ENCODE assay signal across 8 cellular contexts in the genomic region with DNA sequence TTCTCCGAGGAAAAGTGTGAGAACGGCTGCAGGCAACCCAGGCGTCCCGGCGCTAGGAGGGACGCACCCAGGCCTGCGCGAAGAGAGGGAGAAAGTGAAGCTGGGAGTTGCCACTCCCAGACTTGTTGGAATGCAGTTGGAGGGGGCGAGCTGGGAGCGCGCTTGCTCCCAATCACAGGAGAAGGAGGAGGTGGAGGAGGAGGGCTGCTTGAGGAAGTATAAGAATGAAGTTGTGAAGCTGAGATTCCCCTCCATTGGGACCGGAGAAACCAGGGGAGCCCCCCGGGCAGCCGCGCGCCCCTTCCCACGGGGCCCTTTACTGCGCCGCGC. TPM values are rescaled to one million over a fixed set of nuclear protein-coding genes. Genes with fewer than 3 reads are reported as not detected.
A peak's percentile ranks its signal among the peaks of the same experiment; 100 is the strongest.
DNase-seq lines count a peak whose midpoint lies in the region; ATAC-seq and TF ChIP-seq lines count a peak whose summit lies in the region.

ERBB2 (plus strand) TSS at position 247 of the 330 bp plus-strand sequence. CDS start 175 bp downstream, outside the sequence.

- no peaks in the 10 kb centered on the region for H3K27me3 Mint-ChIP-seq in MCF 10A (ENCODE audit: insufficient read depth, unreplicated experiment)

- H3K4me3 Mint-ChIP-seq in MCF 10A (ENCODE audit: unreplicated experiment) = peak within 1 kb of the TSS; percentile 81

- H3K9me3 Mint-ChIP-seq in MCF 10A (ENCODE audit: unreplicated experiment) = no peaks in the 10 kb centered on the region

- H3K4me1 Mint-ChIP-seq in MCF 10A (ENCODE audit: insufficient read depth, unreplicated experiment) = peaks cover 20% of the 10 kb centered on the region

- CTCF ChIA-PET in MCF 10A (lab: Yijun Ruan, JAX) (interaction anchor here (0.6 to 2.5 kb wide), 8 partner anchors 8 to 81 kb away, joined by 3 to 13 read pairs (median 6); partner anchors contain the start of genes MIEN1 and PGAP3), SK-N-SH (lab: Yijun Ruan, JAX) (interaction anchor here (1.0 to 1.7 kb wide), 3 partner anchors 31 to 66 kb away, joined by 3 to 5 read pairs (median 4); partner anchors contain the start of gene MIEN1)

- H4K20me1 ChIP-seq in Karpas-422 (ENCODE audit: insufficient read depth, low read depth, low read length) (no peaks in the 10 kb centered on the region), SK-N-SH (ENCODE audit: insufficient read depth) (no peaks in the 10 kb centered on the region)

- DNase-seq in HK-2 (ENCODE audit: unreplicated experiment) (peak; percentile 72), MCF 10A (ENCODE audit: unreplicated experiment) (peak; percentile 83), sciatic nerve (ENCODE audit: low spot score) (peak; percentile 83), Karpas-422 (no peak), NCI-H1092 (lab: John Stamatoyannopoulos, UW) (no peak), NCI-H1048 (lab: John Stamatoyannopoulos, UW) (no peak), SK-N-SH (no peak)

- ATAC-seq in sciatic nerve = peak; percentile 87

- no peaks in the 10 kb centered on the region for H3K79me2 ChIP-seq in Karpas-422 (ENCODE audit: low read length)
- no peaks in the 10 kb centered on the region for H3K79me2 ChIP-seq in SK-N-SH (ENCODE audit: insufficient read depth)

- H3K36me3 Mint-ChIP-seq in MCF 10A (ENCODE audit: insufficient read depth, unreplicated experiment) = no peaks in the 10 kb centered on the region

- no peak within 1 kb of the TSS for H3K4me2 ChIP-seq in Karpas-422 (ENCODE audit: low read depth, low read length, poor library complexity, severe bottlenecking)
- H3K4me2 ChIP-seq in SK-N-SH = no peak within 1 kb of the TSS

- TF ChIP-seq RAD21 in SK-N-SH (IDR thresholded peaks at IDR 0.05; ENCODE audit: low read length) = no peak

- H3F3A ChIP-seq in SK-N-SH (replicated peaks; ENCODE audit: insufficient read depth) = no peaks in the 10 kb centered on the region

- H3K27ac ChIP-seq in iPS-20b (ENCODE audit: low read length) (peak within 1 kb of the TSS; percentile 88), Karpas-422 (ENCODE audit: low read length) (no peak within 1 kb of the TSS), SK-N-SH (ENCODE audit: low read depth in 2 of 2, low read length in 1 of 2) (no peak within 1 kb of the TSS)

- H3K4me3 ChIP-seq in iPS-20b (ENCODE audit: low read length) (peak within 1 kb of the TSS; percentile 97), Karpas-422 (ENCODE audit: low read length) (no peak within 1 kb of the TSS), SK-N-SH (ENCODE audit: low read depth in 2 of 2, low read length in 1 of 2) (no peak within 1 kb of the TSS)

- TF ChIP-seq CTCF in MCF 10A (IDR thresholded peaks at IDR 0.05; ENCODE audit: unreplicated experiment) = no peak
- TF ChIP-seq CTCF in SK-N-SH (IDR thresholded peaks at IDR 0.05) = no peak

- no TSS peak for BruUV-seq in MCF 10A (replicated peaks; lab: Mats Ljungman, UMichigan)

- peaks cover 45% of the 10 kb centered on the region for H3K4me1 ChIP-seq in iPS-20b (ENCODE audit: insufficient read depth, low read length)
- H3K4me1 ChIP-seq in Karpas-422 (ENCODE audit: low read length) = no peaks in the 10 kb centered on the region
- no peaks in the 10 kb centered on the region for H3K4me1 ChIP-seq in SK-N-SH (ENCODE audit: control insufficient read depth in 1 of 2, insufficient read depth in 2 of 2, low read depth in 1 of 2, low read length in 1 of 2)

- H3K27ac Mint-ChIP-seq in MCF 10A (ENCODE audit: low read depth, unreplicated experiment) = peak within 1 kb of the TSS; percentile 56

- H3K36me3 ChIP-seq in iPS-20b (ENCODE audit: insufficient read depth, low read depth, low read length) = peaks cover 31% of the 10 kb centered on the region; the same call in 1 of the 2 replicates
- H3K36me3 ChIP-seq in Karpas-422 (ENCODE audit: insufficient read depth, low read length) = no peaks in the 10 kb centered on the region
- H3K36me3 ChIP-seq in SK-N-SH (replicated peaks in 1 of 2; ENCODE audit: control insufficient read depth in 1 of 2, insufficient read depth in 2 of 2, low read length in 1 of 2) = no peaks in the 10 kb centered on the region

- no peak for TF ChIP-seq EP300 in SK-N-SH (IDR thresholded peaks at IDR 0.05; ENCODE audit: borderline replicate concordance in 1 of 2, low read depth in 1 of 2, low read length in 1 of 2)

- no peaks in the 10 kb centered on the region for H3K27me3 ChIP-seq in iPS-20b (ENCODE audit: insufficient read depth, low read length)
- H3K27me3 ChIP-seq in Karpas-422 (ENCODE audit: low read length) = no peaks in the 10 kb centered on the region
- no peaks in the 10 kb centered on the region for H3K27me3 ChIP-seq in SK-N-SH (ENCODE audit: insufficient read depth)

- WGBS in SK-N-SH (ENCODE audit: low lambda C conversion rate) = 73% methylated on average over 11 of the region's 20 CpGs

- H3K9me3 ChIP-seq in iPS-20b (ENCODE audit: insufficient read depth, low read depth, low read length) (no peaks in the 10 kb centered on the region), Karpas-422 (ENCODE audit: low read length) (no peaks in the 10 kb centered on the region), SK-N-SH (no peaks in the 10 kb centered on the region)

- intact Hi-C loops in MCF 10A (cut with micrococcal nuclease) (no loop called here), sciatic nerve (cut with DNase I) (no loop called here)

- no peaks in the 10 kb centered on the region for H3K9me2 ChIP-seq in Karpas-422 (replicated peaks; ENCODE audit: insufficient read depth, low read length)
- H3K9me2 ChIP-seq in SK-N-SH = no peaks in the 10 kb centered on the region

- H2AFZ ChIP-seq in Karpas-422 (ENCODE audit: low read length) (no peak within 1 kb of the TSS), SK-N-SH (ENCODE audit: low read depth) (no peak within 1 kb of the TSS)

- H3K9ac ChIP-seq in iPS-20b (ENCODE audit: low read depth, low read length) = peak within 1 kb of the TSS; percentile 91; the same call in 1 of the 2 replicates
- no peak within 1 kb of the TSS for H3K9ac ChIP-seq in Karpas-422 (ENCODE audit: low read length)
- no peak within 1 kb of the TSS for H3K9ac ChIP-seq in SK-N-SH

- POLR2A ChIA-PET in MCF 10A (lab: Yijun Ruan, JAX) (interaction anchor here (0.6 to 3.1 kb wide), 23 partner anchors 8 to 281 kb away, joined by 3 to 68 read pairs (median 6); partner anchors contain the start of genes CDK12, MIEN1, PGAP3 and PSMD3), SK-N-SH (lab: Yijun Ruan, JAX) (interaction anchor here (0.6 kb wide), 1 partner anchor 12 kb away, joined by 3 read pairs; the partner anchor contains the start of gene PGAP3)

TF ChIP-seq in SK-N-SH, 30 proteins besides CTCF, POLR2A, EP300 and RAD21:
- TF ChIP-seq MXI1 (IDR thresholded peaks at IDR 0.05; ENCODE audit: low read depth, low read length) (no peak), IRF3 (IDR thresholded peaks at IDR 0.05; ENCODE audit: low read depth, low read length) (no peak), TEAD4 (IDR thresholded peaks at IDR 0.05; ENCODE audit: borderline replicate concordance, insufficient read depth) (no peak), EZH2phosphoT487 (IDR thresholded peaks at IDR 0.05; ENCODE audit: borderline replicate concordance, low read depth) (no peak), RFX5 (IDR thresholded peaks at IDR 0.05; ENCODE audit: low read length) (no peak)
- TF ChIP-seq, protein P1, sequence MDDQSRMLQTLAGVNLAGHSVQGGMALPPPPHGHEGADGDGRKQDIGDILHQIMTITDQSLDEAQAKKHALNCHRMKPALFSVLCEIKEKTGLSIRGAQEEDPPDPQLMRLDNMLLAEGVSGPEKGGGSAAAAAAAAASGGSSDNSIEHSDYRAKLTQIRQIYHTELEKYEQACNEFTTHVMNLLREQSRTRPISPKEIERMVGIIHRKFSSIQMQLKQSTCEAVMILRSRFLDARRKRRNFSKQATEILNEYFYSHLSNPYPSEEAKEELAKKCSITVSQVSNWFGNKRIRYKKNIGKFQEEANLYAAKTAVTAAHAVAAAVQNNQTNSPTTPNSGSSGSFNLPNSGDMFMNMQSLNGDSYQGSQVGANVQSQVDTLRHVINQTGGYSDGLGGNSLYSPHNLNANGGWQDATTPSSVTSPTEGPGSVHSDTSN (IDR thresholded peaks at IDR 0.05) = no peak
TF ChIP-seq in SK-N-SH: peak in this region for 0.

RNA-seq across cellular contexts. Expression of gene ERBB2, which starts in this region (rescaled TPM):
- total RNA-seq in MCF 10A (2022) (33.3 and 33.7 TPM in 2 replicates), sciatic nerve (131 TPM)
- total RNA-seq in Karpas-422 (2014; rRNA removed; shearing (Covaris generic); ENCODE audit: low replicate concordance) = 7.3 and 10.9 TPM in 2 replicates
- 1.9 and 2.6 TPM in 2 replicates for polyA plus RNA-seq in SK-N-SH (2012; rRNA removed)
- polyA plus RNA-seq in SK-N-SH (2012; cell fraction: cytosol; rRNA removed) = 1.0 and 1.2 TPM in 2 replicates
- 5.7 and 9.7 TPM in 2 replicates for polyA plus RNA-seq in SK-N-SH (2012; cell fraction: nucleus; rRNA removed)

Comparison
In these comparisons a context has a peak if more than half of its experiments do, and no peak if none do; other contexts are left out.
1. DNase-seq: peak in HK-2 (single experiment), MCF 10A (single experiment) and sciatic nerve (single experiment); none in Karpas-422 (single experiment), NCI-H1092 (single experiment), NCI-H1048 (single experiment) and SK-N-SH (single experiment).